In genomic region chr16:1414532-1415265, GRCh38 we compare ENCODE assay signal across 8 cellular contexts. TPM values are rescaled to one million over a fixed set of nuclear protein-coding genes. Genes with fewer than 3 reads are reported as not detected.
A peak's percentile ranks its signal among the peaks of the same experiment; 100 is the strongest.
DNase-seq lines count a peak whose midpoint lies in the region; ATAC-seq and TF ChIP-seq lines count a peak whose summit lies in the region.

A gene with protein sequence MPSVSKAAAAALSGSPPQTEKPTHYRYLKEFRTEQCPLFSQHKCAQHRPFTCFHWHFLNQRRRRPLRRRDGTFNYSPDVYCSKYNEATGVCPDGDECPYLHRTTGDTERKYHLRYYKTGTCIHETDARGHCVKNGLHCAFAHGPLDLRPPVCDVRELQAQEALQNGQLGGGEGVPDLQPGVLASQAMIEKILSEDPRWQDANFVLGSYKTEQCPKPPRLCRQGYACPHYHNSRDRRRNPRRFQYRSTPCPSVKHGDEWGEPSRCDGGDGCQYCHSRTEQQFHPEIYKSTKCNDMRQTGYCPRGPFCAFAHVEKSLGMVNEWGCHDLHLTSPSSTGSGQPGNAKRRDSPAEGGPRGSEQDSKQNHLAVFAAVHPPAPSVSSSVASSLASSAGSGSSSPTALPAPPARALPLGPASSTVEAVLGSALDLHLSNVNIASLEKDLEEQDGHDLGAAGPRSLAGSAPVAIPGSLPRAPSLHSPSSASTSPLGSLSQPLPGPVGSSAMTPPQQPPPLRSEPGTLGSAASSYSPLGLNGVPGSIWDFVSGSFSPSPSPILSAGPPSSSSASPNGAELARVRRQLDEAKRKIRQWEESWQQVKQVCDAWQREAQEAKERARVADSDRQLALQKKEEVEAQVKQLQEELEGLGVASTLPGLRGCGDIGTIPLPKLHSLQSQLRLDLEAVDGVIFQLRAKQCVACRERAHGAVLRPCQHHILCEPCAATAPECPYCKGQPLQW (minus strand): TSS chr16:1414704. CDS start chr16:1414691, 13 bp downstream.

- ATAC-seq in HG03571 (IDR thresholded peaks at IDR 0.05; ENCODE audit: unreplicated experiment), result peak; percentile 33
- peak; percentile 8 for ATAC-seq in thoracic aorta (ENCODE audit: insufficient number of reproducible peaks, low FRiP score, low read depth)

- H3K27me3 Mint-ChIP-seq in activated naive CD4-positive, alpha-beta T cell treated with anti-CD3 and anti-CD28 coated beads, Interleukin-2, amount 50 U/mL, for 24 hours, result no peaks in the 10 kb centered on the region

- peaks cover 28% of the 10 kb centered on the region for H3K4me1 Mint-ChIP-seq in activated naive CD4-positive, alpha-beta T cell treated with anti-CD3 and anti-CD28 coated beads, Interleukin-2, amount 50 U/mL, for 24 hours

- H3K4me3 Mint-ChIP-seq in activated naive CD4-positive, alpha-beta T cell treated with anti-CD3 and anti-CD28 coated beads, Interleukin-2, amount 50 U/mL, for 24 hours, result peak within 1 kb of the TSS; percentile 82

- peak within 1 kb of the TSS; percentile 88 for H3K27ac Mint-ChIP-seq in activated naive CD4-positive, alpha-beta T cell treated with anti-CD3 and anti-CD28 coated beads, Interleukin-2, amount 50 U/mL, for 24 hours

- intact Hi-C loops in head of caudate nucleus (cut with DNase I), result loop anchor here (10.0 kb wide), 1 partner anchor 110 kb away; the partner anchor contains the start of gene UBE2I
- intact Hi-C loops in ovary (cut with DNase I), result no loop called here

- H3K27ac ChIP-seq in SK-N-MC (no peak within 1 kb of the TSS), ovary (peak within 1 kb of the TSS; percentile 83 to 87), thoracic aorta (peak within 1 kb of the TSS; percentile 82 to 83)

- H3K4me3 ChIP-seq in SK-N-MC, result peak within 1 kb of the TSS; percentile 85
- H3K4me3 ChIP-seq in ovary, result peak within 1 kb of the TSS; percentile 93
- peak within 1 kb of the TSS; percentile 99 for H3K4me3 ChIP-seq in thoracic aorta

- 1 to 4% (median 3%) methylated on average over 16 to 71 of the region's 72 CpGs for WGBS in ovary, 3 donors

- H3K9me3 ChIP-seq in SK-N-MC (ENCODE audit: low read depth, low read length), result no peaks in the 10 kb centered on the region
- no peaks in the 10 kb centered on the region for H3K9me3 ChIP-seq in ovary
- H3K9me3 ChIP-seq in thoracic aorta, result no peaks in the 10 kb centered on the region

- H3K9ac ChIP-seq in SK-N-MC (ENCODE audit: insufficient read length), result peak within 1 kb of the TSS; percentile 76

- TF ChIP-seq POLR2A in ovary (IDR thresholded peaks at IDR 0.05), result no peak

- DNase-seq in NCI-H2107 treated with DMSO at 0.1 percent for 48 hours (lab: John Stamatoyannopoulos, UW; ENCODE audit: unreplicated experiment), result peak; percentile 18
- DNase-seq in NCI-H2107 (lab: John Stamatoyannopoulos, UW), result no peak
- DNase-seq in SK-N-MC (ENCODE audit: low read depth, low spot score), result no peak
- peak in 41 of 42 donors; percentile 27 to 85 (median 68) for DNase-seq in head of caudate nucleus
- peak; percentile 81 to 91 (median 89) for DNase-seq in ovary
- no peak for DNase-seq in thoracic aorta (ENCODE audit: low spot score)

- H3K4me1 ChIP-seq in ovary (ENCODE audit: insufficient read depth) (peaks cover 1% of the 10 kb centered on the region), thoracic aorta (ENCODE audit: control insufficient read depth in 1 of 2, low read depth in 2 of 2) (peaks cover 8 to 24% of the 10 kb centered on the region in 2 donors)

- H3K36me3 Mint-ChIP-seq in activated naive CD4-positive, alpha-beta T cell treated with anti-CD3 and anti-CD28 coated beads, Interleukin-2, amount 50 U/mL, for 24 hours, result no peaks in the 10 kb centered on the region

- no peak for TF ChIP-seq CTCF in ovary (IDR thresholded peaks at IDR 0.05)
- no peak for TF ChIP-seq CTCF in thoracic aorta (IDR thresholded peaks at IDR 0.05)

- no peaks in the 10 kb centered on the region for H3K9me3 Mint-ChIP-seq in activated naive CD4-positive, alpha-beta T cell treated with anti-CD3 and anti-CD28 coated beads, Interleukin-2, amount 50 U/mL, for 24 hours

- H3K27me3 ChIP-seq in ovary (no peaks in the 10 kb centered on the region), thoracic aorta (replicated peaks; ENCODE audit: insufficient read depth) (no peaks in the 10 kb centered on the region)

- H3K36me3 ChIP-seq in SK-N-MC (ENCODE audit: insufficient read depth, low read length), result no peaks in the 10 kb centered on the region
- H3K36me3 ChIP-seq in ovary, result no peaks in the 10 kb centered on the region
- peaks cover 4% of the 10 kb centered on the region for H3K36me3 ChIP-seq in thoracic aorta

- TF ChIP-seq EP300 in ovary (IDR thresholded peaks at IDR 0.05), result no peak

RNA-seq across cellular contexts. Expression of the gene that starts here (rescaled TPM):
- total RNA-seq in ovary, result 10 to 100 TPM; 13.3 to 39.8 (median 32.5) TPM
- polyA plus RNA-seq in ovary, result 10 to 100 TPM in 1 of 2 donors, 1 to 10 TPM in 1; 7.0 to 44.8 TPM
- total RNA-seq in thoracic aorta, result 10 to 100 TPM; 22.1 to 42.8 TPM

Comparison
In these comparisons a context has a peak if more than half of its experiments do, and no peak if none do; other contexts are left out.
1. DNase-seq: peak in NCI-H2107 treated with DMSO at 0.1 percent for 48 hours (single experiment), head of caudate nucleus (41 of 42) and ovary (5 of 5); none in NCI-H2107 (single experiment), SK-N-MC (single experiment) and thoracic aorta (single experiment).
2. Peak in every context shown above with its lines, with median percentiles within 50 percentile points of each other: H3K4me3 ChIP-seq.